Comparison of ENCODE assay signal across 10 cellular contexts in genomic region chr4:74311696-74312313, GRCh38. TPM values are rescaled to one million over a fixed set of nuclear protein-coding genes. Genes with fewer than 3 reads are reported as not detected.
A peak's percentile ranks its signal among the peaks of the same experiment; 100 is the strongest.
DNase-seq lines count a peak whose midpoint lies in the region; ATAC-seq and TF ChIP-seq lines count a peak whose summit lies in the region.
"Had no signal": no experiment of that assay in that cellular context is flagged by ENCODE, and none has a peak within 500 bp of the region (broad histone marks: within the 10 kb centered on the region; RNA-seq: fewer than 3 reads in every experiment).

No MANE protein-coding gene starts in this region.

- TF ChIP-seq CTCF in fibroblast of the aortic adventitia (IDR thresholded peaks at IDR 0.05; ENCODE audit: insufficient read depth, low read length), result peak; percentile 72
- TF ChIP-seq CTCF in progenitor cell of endocrine pancreas (IDR thresholded peaks at IDR 0.05; ENCODE audit: unreplicated experiment), result peak; percentile 70

- H3K27me3 Mint-ChIP-seq in progenitor cell of endocrine pancreas, result peaks cover 4% of the 10 kb centered on the region
- H3K27me3 Mint-ChIP-seq: activated naive CD4-positive, alpha-beta T cell treated with anti-CD3 and anti-CD28 coated beads, Interleukin-2, amount 50 U/mL, for 24 hours had no signal

- DNase-seq in NCI-H1092 treated with DMSO at 0.1 percent for 48 hours (lab: John Stamatoyannopoulos, UW), result peak; percentile 47
- DNase-seq in NCI-H1092 (lab: John Stamatoyannopoulos, UW), result no peak
- peak; percentile 36 for DNase-seq in Jurkat, Clone E6-1 (ENCODE audit: low read depth, low spot score)
- peak; percentile 81 for DNase-seq in fibroblast of the aortic adventitia (ENCODE audit: low read depth)
- DNase-seq in progenitor cell of endocrine pancreas (ENCODE audit: low spot score, unreplicated experiment), result no peak
- DNase-seq in cortex of kidney (lab: John Stamatoyannopoulos, UW), result no peak

- no peaks in the 10 kb centered on the region for H3K36me3 Mint-ChIP-seq in progenitor cell of endocrine pancreas (ENCODE audit: insufficient read depth)
- H3K36me3 Mint-ChIP-seq: activated naive CD4-positive, alpha-beta T cell treated with anti-CD3 and anti-CD28 coated beads, Interleukin-2, amount 50 U/mL, for 24 hours had no signal

- no peak overlapping the region for H3K4me3 Mint-ChIP-seq in progenitor cell of endocrine pancreas (ENCODE audit: low read depth)
- H3K4me3 Mint-ChIP-seq: activated naive CD4-positive, alpha-beta T cell treated with anti-CD3 and anti-CD28 coated beads, Interleukin-2, amount 50 U/mL, for 24 hours had no signal

- H3K9me3 Mint-ChIP-seq in progenitor cell of endocrine pancreas (ENCODE audit: low read depth), result no peaks in the 10 kb centered on the region
- H3K9me3 Mint-ChIP-seq: activated naive CD4-positive, alpha-beta T cell treated with anti-CD3 and anti-CD28 coated beads, Interleukin-2, amount 50 U/mL, for 24 hours had no signal

- no peaks in the 10 kb centered on the region for H3K4me1 Mint-ChIP-seq in progenitor cell of endocrine pancreas (ENCODE audit: low read depth)

- no peak overlapping the region for H3K4me3 ChIP-seq in Jurkat, Clone E6-1 (ENCODE audit: low read length)
- no peak overlapping the region for H3K4me3 ChIP-seq in fibroblast of the aortic adventitia (ENCODE audit: low read depth, low read length)
- H3K4me3 ChIP-seq: BLaER1 had no signal

- ATAC-seq in GM19035 (IDR thresholded peaks at IDR 0.05; ENCODE audit: unreplicated experiment) (peak; percentile 78), SK-N-SH treated with all-trans-retinoic acid at 6 μM for 48 hours (peak; percentile 78)

- H3K27ac Mint-ChIP-seq in progenitor cell of endocrine pancreas, result no peak overlapping the region
- H3K27ac Mint-ChIP-seq: activated naive CD4-positive, alpha-beta T cell treated with anti-CD3 and anti-CD28 coated beads, Interleukin-2, amount 50 U/mL, for 24 hours had no signal

TF ChIP-seq in SK-N-SH treated with all-trans-retinoic acid at 6 μM for 48 hours, 23 proteins besides CTCF, POLR2A, EP300 and RAD21:
- no peak for TF ChIP-seq ZC3H10 (CRISPR knock-in tag; IDR thresholded peaks at IDR 0.05)
- TF ChIP-seq, protein P1, sequence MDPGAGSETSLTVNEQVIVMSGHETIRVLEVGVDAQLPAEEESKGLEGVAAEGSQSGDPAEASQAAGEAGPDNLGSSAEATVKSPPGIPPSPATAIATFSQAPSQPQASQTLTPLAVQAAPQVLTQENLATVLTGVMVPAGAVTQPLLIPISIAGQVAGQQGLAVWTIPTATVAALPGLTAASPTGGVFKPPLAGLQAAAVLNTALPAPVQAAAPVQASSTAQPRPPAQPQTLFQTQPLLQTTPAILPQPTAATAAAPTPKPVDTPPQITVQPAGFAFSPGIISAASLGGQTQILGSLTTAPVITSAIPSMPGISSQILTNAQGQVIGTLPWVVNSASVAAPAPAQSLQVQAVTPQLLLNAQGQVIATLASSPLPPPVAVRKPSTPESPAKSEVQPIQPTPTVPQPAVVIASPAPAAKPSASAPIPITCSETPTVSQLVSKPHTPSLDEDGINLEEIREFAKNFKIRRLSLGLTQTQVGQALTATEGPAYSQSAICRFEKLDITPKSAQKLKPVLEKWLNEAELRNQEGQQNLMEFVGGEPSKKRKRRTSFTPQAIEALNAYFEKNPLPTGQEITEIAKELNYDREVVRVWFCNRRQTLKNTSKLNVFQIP (CRISPR knock-in tag; IDR thresholded peaks at IDR 0.05; ENCODE audit: borderline replicate concordance, low read depth), result no peak
- no peak for TF ChIP-seq ZNF565 (CRISPR knock-in tag; conservative IDR thresholded peaks at IDR 0.05; ENCODE audit: low read depth)

RNA-seq across cellular contexts. Expression of gene EPGN, which starts 3.5 kb away (rescaled TPM):
- polyA plus RNA-seq in Jurkat, Clone E6-1 (2012; ENCODE audit: insufficient read depth, insufficient read length), result not detected
- 0.90 TPM in 1 of 2 replicates, not detected in the other for total RNA-seq in fibroblast of the aortic adventitia (ENCODE audit: low replicate concordance)
- not detected in 2 replicates for total RNA-seq in progenitor cell of endocrine pancreas

RNA-seq across cellular contexts. Expression of gene EREG, which starts 53.1 kb away (rescaled TPM):
- not detected for polyA plus RNA-seq in Jurkat, Clone E6-1 (2012; ENCODE audit: insufficient read depth, insufficient read length)
- 15.0 TPM in 1 of 2 replicates, not detected in the other for total RNA-seq in fibroblast of the aortic adventitia (ENCODE audit: low replicate concordance)
- not detected in 2 replicates for total RNA-seq in progenitor cell of endocrine pancreas

Comparison
In these comparisons a context has a peak if more than half of its experiments do, and no peak if none do; other contexts are left out.
1. DNase-seq: peak in NCI-H1092 treated with DMSO at 0.1 percent for 48 hours (single experiment), Jurkat, Clone E6-1 (single experiment) and fibroblast of the aortic adventitia (single experiment); none in NCI-H1092 (single experiment), progenitor cell of endocrine pancreas (single experiment) and cortex of kidney (single experiment).